8 cellular contexts compared by ENCODE assay signal in genomic region chr20:25623736-25624499, GRCh38. TPM values are rescaled to one million over a fixed set of nuclear protein-coding genes. Genes with fewer than 3 reads are reported as not detected.
DNase-seq lines count a peak whose midpoint lies in the region; ATAC-seq and TF ChIP-seq lines count a peak whose summit lies in the region.

Gene NANP (minus strand): TSS chr20:25624014. CDS start chr20:25623948, 66 bp downstream.

- peak within 1 kb of the TSS; percentile 94 for H3K9ac ChIP-seq in mucosa of stomach (ENCODE audit: low read length)

- no peak for TF ChIP-seq EP300 in Ishikawa (IDR thresholded peaks at IDR 0.05; ENCODE audit: borderline replicate concordance)

- H3K4me3 ChIP-seq in esophagus (ENCODE audit: low read depth in 1 of 2, low read length in 2 of 2) (peak within 1 kb of the TSS; percentile 70 to 87), mucosa of stomach (ENCODE audit: low read length) (peak within 1 kb of the TSS; percentile 88)

- peak; percentile 79 for ATAC-seq in GM21619 (IDR thresholded peaks at IDR 0.05; ENCODE audit: unreplicated experiment)

- H3K27ac ChIP-seq in esophagus (ENCODE audit: low read depth in 2 of 2, low read length in 1 of 2): peak within 1 kb of the TSS; percentile 95 to 99

- H3K27me3 ChIP-seq in esophagus (ENCODE audit: control insufficient read depth in 1 of 2, insufficient read depth in 2 of 2, low read length in 2 of 2) (no peaks in the 10 kb centered on the region), mucosa of stomach (ENCODE audit: control insufficient read depth, insufficient read depth, low read length) (no peaks in the 10 kb centered on the region)

- DNase-seq in DMS53 treated with DMSO at 0.1 percent for 48 hours (lab: John Stamatoyannopoulos, UW; ENCODE audit: unreplicated experiment): peak; percentile 98
- DNase-seq in OCI-M2 (lab: John Stamatoyannopoulos, UW; ENCODE audit: unreplicated experiment): peak; percentile 80
- DNase-seq in activated T-cell treated with anti-CD3 and anti-CD28 coated beads, Interleukin-2, amount 50 U/mL, for 1 hour: peak; percentile 84
- peak; percentile 91 for DNase-seq in stimulated activated CD8-positive, alpha-beta memory T cell treated with anti-CD3 and anti-CD28 coated beads, Interleukin-4, amount 100 ng/mL, for 48 hours

- H3K36me3 ChIP-seq in esophagus (ENCODE audit: control insufficient read depth in 2 of 2, insufficient read depth in 2 of 2, low read length in 1 of 2): no peaks in the 10 kb centered on the region
- no peaks in the 10 kb centered on the region for H3K36me3 ChIP-seq in mucosa of stomach (ENCODE audit: control insufficient read depth, insufficient read depth, low read length)

- 0% methylated on average over 66 to 81 of the region's 81 CpGs for WGBS in esophagus, 2 donors

- TF ChIP-seq RAD21 in Ishikawa (IDR thresholded peaks at IDR 0.05; ENCODE audit: low read depth): peak; percentile 0; the same call in 1 of the 2 replicates

- H3K4me1 ChIP-seq in esophagus (ENCODE audit: control insufficient read depth in 2 of 2, insufficient read depth in 2 of 2, low read length in 1 of 2): peaks cover 0 to 4% of the 10 kb centered on the region in 2 donors
- peaks cover 9% of the 10 kb centered on the region for H3K4me1 ChIP-seq in mucosa of stomach (ENCODE audit: control insufficient read depth, insufficient read depth, low read length)

- H3K9me3 ChIP-seq in esophagus (ENCODE audit: control insufficient read depth in 2 of 2, insufficient read depth in 1 of 2, low read depth in 1 of 2, low read length in 1 of 2) (no peaks in the 10 kb centered on the region), mucosa of stomach (ENCODE audit: control insufficient read depth, low read length) (no peaks in the 10 kb centered on the region)

TF ChIP-seq in Ishikawa, 13 proteins besides CTCF, POLR2A, EP300 and RAD21:
- TF ChIP-seq FOXM1 (IDR thresholded peaks at IDR 0.05; ENCODE audit: borderline replicate concordance, low read depth) (no peak), TAF1 (IDR thresholded peaks at IDR 0.05; ENCODE audit: low read depth) (peak; percentile 81), TCF12 (IDR thresholded peaks at IDR 0.05; ENCODE audit: low read depth) (no peak), CEBPB (IDR thresholded peaks at IDR 0.05) (no peak), YY1 (IDR thresholded peaks at IDR 0.05; ENCODE audit: low read depth) (no peak), ZBTB7A (IDR thresholded peaks at IDR 0.05; ENCODE audit: low read depth) (no peak), EGR1 (IDR thresholded peaks at IDR 0.05) (peak; percentile 14), TEAD4 (IDR thresholded peaks at IDR 0.05) (peak; percentile 68; the same call in 1 of the 2 replicates), MAX (IDR thresholded peaks at IDR 0.05) (peak; percentile 91), NFIC (IDR thresholded peaks at IDR 0.05) (no peak), USF1 (IDR thresholded peaks at IDR 0.05) (peak; percentile 51), CREB1 (IDR thresholded peaks at IDR 0.05; ENCODE audit: low read depth) (0 out of 2 replicates have a peak, but pooled peaks have one; percentile 52), REST (IDR thresholded peaks at IDR 0.05; ENCODE audit: low read depth) (no peak)

RNA-seq across cellular contexts. Expression of gene NANP, which starts in this region (rescaled TPM):
- 1 to 10 TPM; 1.3 to 2.1 TPM for polyA plus RNA-seq in esophagus

Comparison
In these comparisons a context has a peak if more than half of its experiments do, and no peak if none do; other contexts are left out.
1. Peak in every context shown above with its lines: DNase-seq, ATAC-seq, H3K4me3 ChIP-seq and H3K27ac ChIP-seq.